ENCODE assay signal across 8 cellular contexts in the genomic region with DNA sequence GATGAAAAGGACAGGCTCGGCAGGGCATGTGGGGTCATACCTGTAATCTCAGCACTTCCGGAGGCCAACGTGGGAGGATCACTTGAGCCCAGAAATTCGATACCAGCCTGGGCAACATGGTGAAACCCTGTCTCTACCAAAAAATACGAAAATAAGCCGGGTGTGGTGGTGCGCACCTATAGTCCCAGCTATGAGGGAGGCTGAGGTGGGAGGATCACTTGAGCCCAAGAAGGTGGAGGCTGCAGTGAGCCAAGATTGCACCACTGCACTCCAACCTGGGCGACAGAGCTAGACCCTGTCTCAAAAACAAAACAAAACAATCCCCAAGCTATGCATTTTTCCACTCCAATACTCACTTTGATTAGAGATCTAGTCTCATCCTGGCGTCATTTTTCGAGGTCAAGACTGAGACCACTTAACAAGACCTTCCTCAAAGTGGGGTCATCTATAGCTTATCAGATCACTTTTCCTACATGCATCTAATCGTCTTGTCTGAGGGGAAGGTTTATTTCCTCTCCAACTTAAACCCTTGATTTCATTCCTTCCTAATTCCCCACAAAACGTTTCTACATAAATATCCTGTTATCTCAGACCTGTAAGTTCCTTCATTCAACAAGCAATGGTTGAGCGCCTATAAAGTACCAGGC. TPM values are rescaled to one million over a fixed set of nuclear protein-coding genes. Genes with fewer than 3 reads are reported as not detected.
DNase-seq lines count a peak whose midpoint lies in the region; ATAC-seq and TF ChIP-seq lines count a peak whose summit lies in the region.

No MANE protein-coding gene starts in this region.

- no peak for TF ChIP-seq POLR2A in adrenal gland (IDR thresholded peaks at IDR 0.05)

- H3K27me3 ChIP-seq in adrenal gland, result no peaks in the 10 kb centered on the region
- no peaks in the 10 kb centered on the region for H3K27me3 ChIP-seq in liver (ENCODE audit: control insufficient read depth in 4 of 4, insufficient read depth in 4 of 4, low read length in 3 of 4)
- H3K27me3 ChIP-seq in thymus (ENCODE audit: control insufficient read depth, insufficient read depth), result no peaks in the 10 kb centered on the region

- H3K27ac Mint-ChIP-seq in activated CD8-positive, alpha-beta memory T cell treated with anti-CD3 and anti-CD28 coated beads, Interleukin-2, amount 10 ng/mL, durations not matched to agents 7 days and 5 days, result peak overlapping the region; percentile 93

- peaks cover 24% of the 10 kb centered on the region for H3K4me1 Mint-ChIP-seq in activated CD8-positive, alpha-beta memory T cell treated with anti-CD3 and anti-CD28 coated beads, Interleukin-2, amount 10 ng/mL, durations not matched to agents 7 days and 5 days

- CTCF ChIA-PET in activated CD8-positive, alpha-beta memory T cell treated with anti-CD3 and anti-CD28 coated beads, Interleukin-2, amount 10 ng/mL, durations not matched to agents 7 days and 5 days (lab: Charles Lee), result interaction anchor here (0.8 kb wide), 1 partner anchor 9 kb away, joined by 3 read pairs; no protein-coding TSS in a partner anchor

- ATAC-seq in activated CD8-positive, alpha-beta memory T cell treated with anti-CD3 and anti-CD28 coated beads, Interleukin-2, amount 10 ng/mL, durations not matched to agents 7 days and 5 days, result no peak

- H3K9ac ChIP-seq in liver (ENCODE audit: low read depth in 1 of 2, low read length in 2 of 2), result peak overlapping the region; percentile 8 to 17

- H3K27ac ChIP-seq in adrenal gland (peak overlapping the region in 4 of 5 donors; percentile 30 to 89 (median 88)), liver (ENCODE audit: low read depth in 1 of 2, low read length in 2 of 2) (peak overlapping the region in 1 of 2 donors; percentile 75), thymus (ENCODE audit: low read depth) (no peak overlapping the region)

- intact Hi-C loops in adrenal gland (cut with DNase I), result no loop called here

- peaks cover 2% of the 10 kb centered on the region for H3K36me3 Mint-ChIP-seq in activated CD8-positive, alpha-beta memory T cell treated with anti-CD3 and anti-CD28 coated beads, Interleukin-2, amount 10 ng/mL, durations not matched to agents 7 days and 5 days

- H3K4me1 ChIP-seq in adrenal gland (replicated peaks in 1 of 2) (no peaks in the 10 kb centered on the region), liver (ENCODE audit: control insufficient read depth in 4 of 4, insufficient read depth in 4 of 4, low read length in 3 of 4) (peaks cover 3 to 18% (median 9%) of the 10 kb centered on the region in 4 donors), thymus (ENCODE audit: control insufficient read depth, insufficient read depth, low read length) (peaks cover 5% of the 10 kb centered on the region)

- peak overlapping the region; percentile 92 for H3K4me3 Mint-ChIP-seq in activated CD8-positive, alpha-beta memory T cell treated with anti-CD3 and anti-CD28 coated beads, Interleukin-2, amount 10 ng/mL, durations not matched to agents 7 days and 5 days

- H3K36me3 ChIP-seq in adrenal gland (replicated peaks in 1 of 2) (no peaks in the 10 kb centered on the region), liver (ENCODE audit: control insufficient read depth in 4 of 4, insufficient read depth in 3 of 4, low read depth in 1 of 4, low read length in 3 of 4) (no peaks in the 10 kb centered on the region), thymus (ENCODE audit: control insufficient read depth, insufficient read depth) (no peaks in the 10 kb centered on the region)

- TF ChIP-seq CTCF in adrenal gland (IDR thresholded peaks at IDR 0.05) (no peak), liver (IDR thresholded peaks at IDR 0.05; ENCODE audit: low read depth, low read length, missing input control) (no peak)

- H3K4me3 ChIP-seq in adrenal gland (peak overlapping the region in 2 of 4 donors; percentile 44 to 57), liver (ENCODE audit: low read depth in 1 of 3, low read length in 3 of 3) (peak overlapping the region; percentile 56 to 81 (median 76)), thymus (ENCODE audit: low read length) (peak overlapping the region; percentile 73)

- H3K9me3 Mint-ChIP-seq in activated CD8-positive, alpha-beta memory T cell treated with anti-CD3 and anti-CD28 coated beads, Interleukin-2, amount 10 ng/mL, durations not matched to agents 7 days and 5 days (ENCODE audit: low read depth), result no peaks in the 10 kb centered on the region

- no peaks in the 10 kb centered on the region for H3K27me3 Mint-ChIP-seq in activated CD8-positive, alpha-beta memory T cell treated with anti-CD3 and anti-CD28 coated beads, Interleukin-2, amount 10 ng/mL, durations not matched to agents 7 days and 5 days

- TF ChIP-seq RAD21 in liver (IDR thresholded peaks at IDR 0.05), result no peak

- no peaks in the 10 kb centered on the region for H3K9me3 ChIP-seq in adrenal gland (replicated peaks in 1 of 3)
- no peaks in the 10 kb centered on the region for H3K9me3 ChIP-seq in liver (ENCODE audit: control insufficient read depth in 4 of 4, low read length in 3 of 4)
- no peaks in the 10 kb centered on the region for H3K9me3 ChIP-seq in thymus (ENCODE audit: control insufficient read depth)

- WGBS in adrenal gland, 4 donors, result 45 to 56% (median 50%) methylated on average over 13 of the region's 13 CpGs
- 51% methylated on average over 13 of the region's 13 CpGs for WGBS in liver
- 65% methylated on average over 13 of the region's 13 CpGs for WGBS in thymus

- DNase-seq in activated CD8-positive, alpha-beta memory T cell treated with anti-CD3 and anti-CD28 coated beads, Interleukin-2, amount 10 ng/mL, durations not matched to agents 7 days and 5 days, result no peak
- DNase-seq in activated CD8-positive, alpha-beta memory T cell treated with anti-CD3 and anti-CD28 coated beads, Interleukin-2, amount 50 U/mL, for 48 hours, result no peak
- DNase-seq in adrenal gland (no peak), C1 segment of cervical spinal cord (lab: John Stamatoyannopoulos, UW) (no peak), T-helper 9 cell (no peak), SW 1271 (lab: John Stamatoyannopoulos, UW) (no peak)

TF ChIP-seq in liver, 16 proteins besides CTCF, POLR2A, EP300 and RAD21 (continues in another document):
- no peak for TF ChIP-seq YY1 (IDR thresholded peaks at IDR 0.05)
- no peak for TF ChIP-seq EGR1 (IDR thresholded peaks at IDR 0.05; ENCODE audit: low read depth in 2 of 2)
- no peak for TF ChIP-seq FOXA2 (IDR thresholded peaks at IDR 0.05)
- no peak for TF ChIP-seq SP1 (IDR thresholded peaks at IDR 0.05)
- TF ChIP-seq, protein P1, sequence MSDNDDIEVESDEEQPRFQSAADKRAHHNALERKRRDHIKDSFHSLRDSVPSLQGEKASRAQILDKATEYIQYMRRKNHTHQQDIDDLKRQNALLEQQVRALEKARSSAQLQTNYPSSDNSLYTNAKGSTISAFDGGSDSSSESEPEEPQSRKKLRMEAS (IDR thresholded peaks at IDR 0.05), result no peak
- no peak for TF ChIP-seq FOXA1 (IDR thresholded peaks at IDR 0.05)
- no peak for TF ChIP-seq REST (IDR thresholded peaks at IDR 0.05)
- TF ChIP-seq, protein P2, sequence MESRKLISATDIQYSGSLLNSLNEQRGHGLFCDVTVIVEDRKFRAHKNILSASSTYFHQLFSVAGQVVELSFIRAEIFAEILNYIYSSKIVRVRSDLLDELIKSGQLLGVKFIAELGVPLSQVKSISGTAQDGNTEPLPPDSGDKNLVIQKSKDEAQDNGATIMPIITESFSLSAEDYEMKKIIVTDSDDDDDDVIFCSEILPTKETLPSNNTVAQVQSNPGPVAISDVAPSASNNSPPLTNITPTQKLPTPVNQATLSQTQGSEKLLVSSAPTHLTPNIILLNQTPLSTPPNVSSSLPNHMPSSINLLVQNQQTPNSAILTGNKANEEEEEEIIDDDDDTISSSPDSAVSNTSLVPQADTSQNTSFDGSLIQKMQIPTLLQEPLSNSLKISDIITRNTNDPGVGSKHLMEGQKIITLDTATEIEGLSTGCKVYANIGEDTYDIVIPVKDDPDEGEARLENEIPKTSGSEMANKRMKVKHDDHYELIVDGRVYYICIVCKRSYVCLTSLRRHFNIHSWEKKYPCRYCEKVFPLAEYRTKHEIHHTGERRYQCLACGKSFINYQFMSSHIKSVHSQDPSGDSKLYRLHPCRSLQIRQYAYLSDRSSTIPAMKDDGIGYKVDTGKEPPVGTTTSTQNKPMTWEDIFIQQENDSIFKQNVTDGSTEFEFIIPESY (IDR thresholded peaks at IDR 0.05), result no peak
- no peak for TF ChIP-seq TAF1 (conservative IDR thresholded peaks at IDR 0.05)

RNA-seq across cellular contexts. Expression of gene NKAP, which starts 1.3 kb away (rescaled TPM):
- total RNA-seq in activated CD8-positive, alpha-beta memory T cell treated with anti-CD3 and anti-CD28 coated beads, Interleukin-2, amount 10 ng/mL, durations not matched to agents 7 days and 5 days, result 10 to 100 TPM in 1 of 2 experiments, 1 to 10 TPM in 1; 8.1 to 10.4 TPM
- total RNA-seq in adrenal gland, result 10 to 100 TPM in 1 of 8 donors, 1 to 10 TPM in 7; 5.1 to 13.3 (median 9.4) TPM
- polyA plus RNA-seq in adrenal gland, result 10 to 100 TPM in 2 of 3 donors, 1 to 10 TPM in 1; 9.3 to 12.8 (median 10.2) TPM
- total RNA-seq in liver, result 1 to 10 TPM; 2.9 to 3.3 TPM
- 1 to 10 TPM; 2.4 TPM for polyA plus RNA-seq in liver
- polyA plus RNA-seq in thymus, result 12.0 TPM

RNA-seq across cellular contexts. Expression of gene AKAP14, which starts 46.6 kb away (rescaled TPM):
- total RNA-seq in activated CD8-positive, alpha-beta memory T cell treated with anti-CD3 and anti-CD28 coated beads, Interleukin-2, amount 10 ng/mL, durations not matched to agents 7 days and 5 days, result not detected
- total RNA-seq in adrenal gland, result not detected
- not detected for polyA plus RNA-seq in adrenal gland
- not detected for total RNA-seq in liver
- not detected for polyA plus RNA-seq in liver
- polyA plus RNA-seq in thymus, result 0.34 TPM
